Comparison of ENCODE assay signal across 22 cellular contexts in genomic region chr1:194419721-194420120, GRCh38.
"Had no signal": no experiment of that assay in that cellular context is flagged by ENCODE, and none has a peak within 500 bp of the region (broad histone marks: within the 10 kb centered on the region; RNA-seq: fewer than 3 reads in every experiment).

No MANE protein-coding gene starts in this region.

- H3K4me1 ChIP-seq: breast epithelium, foreskin keratinocyte, left ventricle myocardium inferior, prostate gland, right atrium auricular region, thyroid gland, upper lobe of right lung had no signal

- H3K36me3 Mint-ChIP-seq: activated naive CD8-positive, alpha-beta T cell treated with anti-CD3 and anti-CD28 coated beads for 36 hours; natural killer cell had no signal

- H3K27me3 Mint-ChIP-seq: central memory CD8-positive, alpha-beta T cell had no signal

- H3K4me1 Mint-ChIP-seq: activated naive CD8-positive, alpha-beta T cell treated with anti-CD3 and anti-CD28 coated beads for 36 hours; central memory CD8-positive, alpha-beta T cell; natural killer cell had no signal

- H3K36me3 ChIP-seq: breast epithelium, left ventricle myocardium inferior, ovary, prostate gland, right atrium auricular region, thyroid gland, upper lobe of right lung had no signal

- H3K9me3 Mint-ChIP-seq: central memory CD8-positive, alpha-beta T cell had no signal

- H3K4me3 ChIP-seq: breast epithelium, left ventricle myocardium inferior, ovary, prostate gland, right atrium auricular region, thyroid gland, upper lobe of right lung had no signal

- H3K27me3 ChIP-seq: breast epithelium, foreskin keratinocyte, ovary, right atrium auricular region, thyroid gland, upper lobe of right lung had no signal

- H3K4me3 Mint-ChIP-seq: activated naive CD8-positive, alpha-beta T cell treated with anti-CD3 and anti-CD28 coated beads for 36 hours; central memory CD8-positive, alpha-beta T cell; natural killer cell had no signal

- DNase-seq: activated CD4-positive, alpha-beta T cell treated with anti-CD3 and anti-CD28 coated beads for 4 hours; activated CD4-positive, alpha-beta T cell treated with anti-CD3 and anti-CD28 coated beads, Interleukin-2, amount 50 U/mL, for 48 hours; activated CD4-positive, CD25-positive, alpha-beta regulatory T cell; activated naive CD4-positive, alpha-beta T cell treated with Interleukin-2 at 50 U/mL for 16 hours; activated naive CD8-positive, alpha-beta T cell treated with anti-CD3 and anti-CD28 coated beads for 36 hours; activated T-cell treated with anti-CD3 and anti-CD28 coated beads, Interleukin-2, amount 50 U/mL, for 48 hours; effector memory CD4-positive, alpha-beta T cell; foreskin keratinocyte; kidney glomerular epithelial cell; left ventricle myocardium inferior; midbrain; natural killer cell; ovary; stimulated activated CD4-positive, alpha-beta T cell treated with anti-CD3 and anti-CD28 coated beads, Interleukin-4, amount 100 ng/mL, for 24 hours; stimulated activated naive CD8-positive, alpha-beta T cell treated with anti-CD3 and anti-CD28 coated beads, Interleukin-15, Interleukin-2, amounts not matched to agents 100 U/mL and 50 U/mL, for 24 hours; T1000; thyroid gland; upper lobe of right lung had no signal

- H3K9me3 ChIP-seq: prostate gland, thyroid gland, upper lobe of right lung had no signal

- H3K27ac ChIP-seq: breast epithelium, foreskin keratinocyte, left ventricle myocardium inferior, ovary, prostate gland, right atrium auricular region, thyroid gland, upper lobe of right lung had no signal

- H3K27ac Mint-ChIP-seq: activated naive CD8-positive, alpha-beta T cell treated with anti-CD3 and anti-CD28 coated beads for 36 hours; natural killer cell had no signal
